In the genomic region with DNA sequence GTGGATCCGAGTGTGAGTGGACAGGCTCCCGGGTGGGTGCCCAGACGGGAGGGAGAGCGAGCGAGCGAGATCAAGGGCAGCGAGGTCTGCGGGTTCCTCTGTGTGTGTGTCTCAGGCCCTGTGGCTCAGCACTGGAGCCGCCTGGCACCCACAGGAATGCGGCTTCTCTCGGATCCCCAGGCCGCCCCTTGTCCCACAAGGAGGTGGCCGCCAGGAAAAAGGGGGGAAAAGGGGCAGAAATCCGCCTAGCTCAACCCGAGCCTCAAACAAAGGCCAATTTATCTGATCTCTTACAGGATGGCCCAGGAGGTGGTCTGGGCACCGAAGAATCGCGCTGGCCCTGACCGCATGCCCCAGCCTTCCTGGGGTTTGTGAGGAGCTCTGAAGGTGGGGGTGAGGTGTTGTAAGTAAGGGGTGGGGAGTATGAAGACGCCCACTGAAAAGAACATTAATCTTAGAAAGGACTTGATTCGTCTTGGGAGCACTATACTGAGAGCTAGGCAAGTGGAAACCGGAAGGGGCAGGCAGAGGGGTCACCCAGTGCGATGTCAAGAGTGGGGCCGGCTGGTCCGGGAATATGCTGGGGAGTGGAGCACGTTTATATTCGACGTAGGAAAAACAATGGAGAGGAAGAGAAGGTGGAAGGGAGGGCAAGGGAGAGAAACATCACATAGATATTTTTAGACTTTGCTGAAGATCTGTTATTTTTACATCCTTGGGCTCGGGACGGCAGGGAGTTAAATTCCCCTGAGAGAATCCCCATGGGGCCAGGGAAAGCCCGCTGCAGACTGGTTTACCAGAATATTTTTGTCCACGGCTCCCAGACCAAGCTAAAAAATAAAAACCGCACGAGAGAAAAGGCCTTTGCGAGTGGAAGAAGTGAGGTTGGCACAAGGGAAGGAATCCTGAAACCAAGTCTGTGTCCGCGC, we compare ENCODE assay signal across 18 cellular contexts. TPM values are rescaled to one million over a fixed set of nuclear protein-coding genes. Genes with fewer than 3 reads are reported as not detected.
DNase-seq lines count a peak whose midpoint lies in the region; ATAC-seq and TF ChIP-seq lines count a peak whose summit lies in the region.
"Had no signal": no experiment of that assay in that cellular context is flagged by ENCODE, and none has a peak within 500 bp of the region (broad histone marks: within the 10 kb centered on the region; RNA-seq: fewer than 3 reads in every experiment).

No MANE protein-coding gene starts in this region.

- H4K20me1 ChIP-seq in H9 (ENCODE audit: control insufficient read depth, insufficient read depth, insufficient read length) (peaks cover 3% of the 10 kb centered on the region), neural cell (ENCODE audit: insufficient read depth) (no peaks in the 10 kb centered on the region), PC-3 (ENCODE audit: low read length) (no peaks in the 10 kb centered on the region)

- H3K9ac ChIP-seq in H9 (ENCODE audit: extremely low read depth, insufficient read length, low read length): no peak overlapping the region
- H3K9ac ChIP-seq in neural cell (ENCODE audit: low read length): peak overlapping the region; percentile 99
- no peak overlapping the region for H3K9ac ChIP-seq in PC-3 (ENCODE audit: low read length)

- H3K4me3 Mint-ChIP-seq in H9 (peak overlapping the region; percentile 52 to 80), immature natural killer cell (peak overlapping the region in 1 of 5 donors; percentile 17)

- H2BK20ac ChIP-seq in H9 (ENCODE audit: low read depth, low read length, poor library complexity, severe bottlenecking): no peak overlapping the region

- CTCF ChIA-PET in A673 (lab: Charles Lee): interaction anchor here (0.5 kb wide), 1 partner anchor 940 kb away, joined by 5 read pairs; no protein-coding TSS in a partner anchor
- CTCF ChIA-PET in PC-3 (lab: Charles Lee): no interaction called here

- TF ChIP-seq RAD21 in neural cell (conservative IDR thresholded peaks at IDR 0.05): no peak

- H3K9me3 ChIP-seq in A673 (ENCODE audit: low read depth, low read length, poor library complexity, severe bottlenecking) (no peaks in the 10 kb centered on the region), H9 (ENCODE audit: control insufficient read depth, low read depth, low read length) (no peaks in the 10 kb centered on the region), ectodermal cell (ENCODE audit: control insufficient read depth, low read length) (no peaks in the 10 kb centered on the region), neural cell (ENCODE audit: low read length) (no peaks in the 10 kb centered on the region), PC-3 (ENCODE audit: low read length) (no peaks in the 10 kb centered on the region)
- H3K9me3 ChIP-seq: prostate gland, uterus had no signal

- H3K79me2 ChIP-seq in H9 (ENCODE audit: insufficient read depth, low read length) (no peaks in the 10 kb centered on the region), neural cell (replicated peaks; ENCODE audit: insufficient read depth, low read length) (peaks cover 97% of the 10 kb centered on the region), PC-3 (ENCODE audit: low read length) (no peaks in the 10 kb centered on the region)

- ATAC-seq in HG03280 (IDR thresholded peaks at IDR 0.05; ENCODE audit: unreplicated experiment): no peak
- no peak for ATAC-seq in PC-3
- ATAC-seq: GM12878 had no signal

- no peak overlapping the region for H2BK15ac ChIP-seq in H9 (ENCODE audit: low read depth, low read length)

- H3K18ac ChIP-seq in H9 (ENCODE audit: insufficient read length, low read depth, low read length): no peak overlapping the region

- H3K4me1 Mint-ChIP-seq in H9 (peaks cover 32 to 58% of the 10 kb centered on the region in 2 experiments), immature natural killer cell (peaks cover 7 to 13% of the 10 kb centered on the region in 2 donors)

- H3K23me2 ChIP-seq in H9 (ENCODE audit: insufficient read length, low read depth, low read length, poor library complexity, severe bottlenecking): peaks cover 5% of the 10 kb centered on the region

- no peaks in the 10 kb centered on the region for H3K9me2 ChIP-seq in neural cell (ENCODE audit: insufficient read depth, low read length)
- no peaks in the 10 kb centered on the region for H3K9me2 ChIP-seq in PC-3 (replicated peaks; ENCODE audit: low read length)

- H3K23ac ChIP-seq in H9 (ENCODE audit: insufficient read length, low read depth, low read length): no peak overlapping the region

- TF ChIP-seq EP300 in neural cell (conservative IDR thresholded peaks at IDR 0.05; ENCODE audit: poor library complexity, severe bottlenecking): no peak

- POLR2A ChIA-PET in A673 (lab: Charles Lee; ENCODE audit: low non-redundant PET): no interaction called here
- POLR2A ChIA-PET in PC-3 (lab: Charles Lee; ENCODE audit: unreplicated experiment): no interaction called here

- H4K8ac ChIP-seq in H9 (replicated peaks; ENCODE audit: insufficient read length, low read depth, low read length): no peak overlapping the region

- H3K4me3 ChIP-seq in A673 (ENCODE audit: low read depth, low read length, poor library complexity, severe bottlenecking) (peak overlapping the region; percentile 76), ectodermal cell (ENCODE audit: insufficient read depth, low read depth, low read length) (peak overlapping the region; percentile 33), neural cell (ENCODE audit: low read length) (peak overlapping the region; percentile 87), PC-3 (ENCODE audit: low read length) (no peak overlapping the region; the same call in 1 of the 2 replicates)
- H3K4me3 ChIP-seq: GM12878, prostate gland, uterus had no signal

- H2BK5ac ChIP-seq in H9 (ENCODE audit: insufficient read length, low read length): no peak overlapping the region

- no peak overlapping the region for H2BK12ac ChIP-seq in H9 (ENCODE audit: insufficient read length, low read depth, low read length)

- H3F3A ChIP-seq in neural cell (ENCODE audit: insufficient read depth, low read length, poor library complexity, severe bottlenecking): peaks cover 5% of the 10 kb centered on the region
- H3F3A ChIP-seq in PC-3 (ENCODE audit: low read length, unreplicated experiment): no peaks in the 10 kb centered on the region

- H3K36me3 Mint-ChIP-seq in H9 (ENCODE audit: insufficient read depth in 1 of 3, low read depth in 3 of 3) (no peaks in the 10 kb centered on the region; a peak in 1 of 7 replicates), immature natural killer cell (peaks cover 0 to 4% (median 0%) of the 10 kb centered on the region in 3 donors)

- peaks cover 100% of the 10 kb centered on the region for H3K27me3 Mint-ChIP-seq in H9 (ENCODE audit: low read depth)
- peaks cover 35 to 56% (median 41%) of the 10 kb centered on the region in 3 donors for H3K27me3 Mint-ChIP-seq in immature natural killer cell (ENCODE audit: low read depth in 3 of 3)

- H3K36me3 ChIP-seq in A673 (ENCODE audit: insufficient read depth, low read length, poor library complexity, severe bottlenecking) (peaks cover 36% of the 10 kb centered on the region), ectodermal cell (ENCODE audit: control insufficient read depth, insufficient read depth, low read length) (no peaks in the 10 kb centered on the region), neural cell (ENCODE audit: insufficient read depth, low read length) (peaks cover 18% of the 10 kb centered on the region), PC-3 (ENCODE audit: low read depth, low read length) (no peaks in the 10 kb centered on the region)
- H3K36me3 ChIP-seq: prostate gland, uterus had no signal

- H3K14ac ChIP-seq in H9 (ENCODE audit: insufficient read depth, low read length): no peak overlapping the region

- intact Hi-C loops in A673 (cut with micrococcal nuclease; ENCODE audit: unreplicated experiment) (loop anchor here (2.0 kb wide), 1 partner anchor 271 kb away; no protein-coding TSS in a partner anchor), PC-3 (cut with micrococcal nuclease) (no loop called here)

- TF ChIP-seq CTCF in A673 (conservative IDR thresholded peaks at IDR 0.05; ENCODE audit: low read depth, low read length) (no peak), H9 (conservative IDR thresholded peaks at IDR 0.05) (no peak), neural cell (IDR thresholded peaks at IDR 0.05; ENCODE audit: poor library complexity, severe bottlenecking) (no peak), PC-3 (conservative IDR thresholded peaks at IDR 0.05; ENCODE audit: low read depth, low read length) (no peak)

- H4K5ac ChIP-seq in H9 (ENCODE audit: insufficient read length, low read depth, low read length): no peak overlapping the region

- H2AFZ ChIP-seq in H9 (ENCODE audit: low read length) (no peak overlapping the region), neural cell (ENCODE audit: low read depth, low read length) (no peak overlapping the region), PC-3 (ENCODE audit: low read length) (no peak overlapping the region)

- BruUV-seq in A673 (replicated peaks; lab: Mats Ljungman, UMichigan) (no TSS peak), PC-3 (replicated peaks; lab: Mats Ljungman, UMichigan) (no TSS peak)

- peak overlapping the region; percentile 89 for H3K27ac ChIP-seq in A673 (ENCODE audit: low read depth, low read length, poor library complexity, severe bottlenecking)
- no peak overlapping the region for H3K27ac ChIP-seq in H9 (ENCODE audit: insufficient read length, low read depth, low read length)
- no peak overlapping the region for H3K27ac ChIP-seq in ectodermal cell (ENCODE audit: insufficient read depth, low read depth, low read length, poor library complexity, severe bottlenecking)
- H3K27ac ChIP-seq in neural cell (ENCODE audit: low read length): peak overlapping the region; percentile 100
- no peak overlapping the region for H3K27ac ChIP-seq in PC-3 (ENCODE audit: low read length)
- H3K27ac ChIP-seq: prostate gland, uterus had no signal

- H4K91ac ChIP-seq in H9 (ENCODE audit: insufficient read length, low read depth, low read length): no peak overlapping the region

- no peak overlapping the region for H3K56ac ChIP-seq in H9 (ENCODE audit: insufficient read length, low read depth, low read length)

- no peaks in the 10 kb centered on the region for H3K79me1 ChIP-seq in H9 (ENCODE audit: insufficient read depth, low read depth, low read length, poor library complexity, severe bottlenecking)

- no CpG with 5 or more reads among the region's 37 CpGs for WGBS in H9 (ENCODE audit: extremely low coverage, insufficient read length, low lambda C conversion rate)
- 2 to 3% methylated on average over 37 of the region's 37 CpGs for WGBS in ectodermal cell, 2 experiments

- peak; percentile 42 for DNase-seq in A673 (ENCODE audit: low spot score)
- no peak for DNase-seq in H9
- no peak for DNase-seq in iPS-NIHi7 (ENCODE audit: extremely low spot score)
- DNase-seq in immature natural killer cell: no peak
- DNase-seq in PC-3: no peak
- DNase-seq: C1 segment of cervical spinal cord; effector CD8-positive, alpha-beta T cell; IMR-90; uterus had no signal

- no peak overlapping the region for H2BK120ac ChIP-seq in H9 (ENCODE audit: low read depth, low read length, poor library complexity, severe bottlenecking)

- H2AK5ac ChIP-seq in H9 (ENCODE audit: insufficient read length, low read length): no peak overlapping the region

- H3K27ac Mint-ChIP-seq in H9 (peak overlapping the region in 1 of 3 experiments; percentile 9; a peak in 1 of 7 replicates), immature natural killer cell (no peak overlapping the region)
- H3K27ac Mint-ChIP-seq: activated T-helper 2 cell treated with anti-CD3 and anti-CD28 coated beads, Interferon-gamma antibody, Interleukin-2, Interleukin-4, amounts not matched to agents 10 μg/mL and 5 μg/mL and 100 μg/mL, durations not matched to agents 14 hours and 24 hours and 36 hours had no signal

- peaks cover 5 to 19% of the 10 kb centered on the region in 2 experiments for H3K9me3 Mint-ChIP-seq in H9
- peaks cover 0 to 18% (median 3%) of the 10 kb centered on the region in 6 donors for H3K9me3 Mint-ChIP-seq in immature natural killer cell
- H3K9me3 Mint-ChIP-seq: activated T-helper 2 cell treated with anti-CD3 and anti-CD28 coated beads, Interferon-gamma antibody, Interleukin-2, Interleukin-4, amounts not matched to agents 10 μg/mL and 5 μg/mL and 100 μg/mL, durations not matched to agents 14 hours and 24 hours and 36 hours had no signal

- H3K4me2 ChIP-seq in H9 (ENCODE audit: insufficient read depth, insufficient read length, low read length): peak overlapping the region; percentile 19
- H3K4me2 ChIP-seq in neural cell (ENCODE audit: low read length): peak overlapping the region; percentile 85
- H3K4me2 ChIP-seq in PC-3 (ENCODE audit: low read length): no peak overlapping the region

- H3K4ac ChIP-seq in H9 (ENCODE audit: low read depth, low read length): no peak overlapping the region

- no peak overlapping the region for H3T11ph ChIP-seq in H9 (ENCODE audit: low read length)

- H3K27me3 ChIP-seq in A673 (replicated peaks; ENCODE audit: insufficient read depth, low read depth, low read length, poor library complexity): peaks cover 57% of the 10 kb centered on the region
- peaks cover 97% of the 10 kb centered on the region for H3K27me3 ChIP-seq in H9 (ENCODE audit: insufficient read depth, low read length)
- H3K27me3 ChIP-seq in ectodermal cell (ENCODE audit: control insufficient read depth, insufficient read depth, low read length, poor library complexity, severe bottlenecking): peaks cover 100% of the 10 kb centered on the region
- H3K27me3 ChIP-seq in neural cell (ENCODE audit: insufficient read depth, low read depth, low read length): peaks cover 9% of the 10 kb centered on the region
- H3K27me3 ChIP-seq in PC-3 (ENCODE audit: low read length): peaks cover 33% of the 10 kb centered on the region; the same call in 1 of the 2 replicates

- H3K4me1 ChIP-seq in A673 (ENCODE audit: insufficient read depth, low read length, poor library complexity, severe bottlenecking) (peaks cover 49% of the 10 kb centered on the region), H9 (ENCODE audit: insufficient read depth, low read length) (no peaks in the 10 kb centered on the region), ectodermal cell (ENCODE audit: control insufficient read depth, insufficient read depth, low read length) (peaks cover 40% of the 10 kb centered on the region), PC-3 (ENCODE audit: insufficient read depth, low read length) (peaks cover 6% of the 10 kb centered on the region; the same call in 1 of the 2 replicates)

RNA-seq across cellular contexts. Expression of a gene that starts 7.2 kb away (rescaled TPM):
- total RNA-seq in A673 (2021) (69.6 and 82.1 TPM in 2 replicates), H9 (2021) (0.22 TPM in 1 of 2 replicates, not detected in the other), PC-3 (2014; rRNA removed) (0.15 and 0.23 TPM in 2 replicates)
- polyA plus RNA-seq in ectodermal cell (2013, experiment 1 of 4): 0.74 TPM
- polyA plus RNA-seq in ectodermal cell (2013, experiment 2 of 4): 0.75 TPM
- 0.96 TPM for polyA plus RNA-seq in ectodermal cell (2013, experiment 3 of 4)
- polyA plus RNA-seq in ectodermal cell (2013, experiment 4 of 4): 1.1 TPM
- polyA plus RNA-seq in neural cell (40.5 and 44.6 TPM in 2 replicates), immature natural killer cell (not detected)
- polyA minus RNA-seq in neural cell: 61.4 and 76.9 TPM in 2 replicates
- total RNA-seq: activated T-helper 2 cell treated with anti-CD3 and anti-CD28 coated beads, Interferon-gamma antibody, Interleukin-2, Interleukin-4, amounts not matched to agents 10 μg/mL and 5 μg/mL and 100 μg/mL, durations not matched to agents 14 hours and 24 hours and 36 hours; fibroblast of villous mesenchyme; GM12878; IMR-90; NCI-H460; T-helper 1 cell treated with Interleukin-12 subunit alpha and Interleukin-12 subunit beta and Interleukin-4 antibody, amounts not matched to agents 30 ng/mL and 1 ng/mL, for 36 hours had no signal
- polyA plus RNA-seq: GM12878, IMR-90 had no signal

RNA-seq across cellular contexts. Expression of a gene that starts 12.1 kb away (rescaled TPM):
- 17.9 and 19.3 TPM in 2 replicates for total RNA-seq in A673 (2021)
- 0.24 TPM in 1 of 2 replicates, not detected in the other for total RNA-seq in H9 (2021)
- polyA plus RNA-seq in ectodermal cell (2013, experiment 1 of 4): 0.46 TPM
- polyA plus RNA-seq in ectodermal cell (2013, experiment 2 of 4): 0.20 TPM
- 0.48 TPM for polyA plus RNA-seq in ectodermal cell (2013, experiment 3 of 4)
- 0.20 TPM for polyA plus RNA-seq in ectodermal cell (2013, experiment 4 of 4)
- 53.6 and 58.8 TPM in 2 replicates for polyA plus RNA-seq in neural cell
- polyA minus RNA-seq in neural cell: 94.0 and 104 TPM in 2 replicates
- polyA plus RNA-seq in immature natural killer cell: not detected
- not detected in 2 replicates for total RNA-seq in PC-3 (2014; rRNA removed)
- total RNA-seq: activated T-helper 2 cell treated with anti-CD3 and anti-CD28 coated beads, Interferon-gamma antibody, Interleukin-2, Interleukin-4, amounts not matched to agents 10 μg/mL and 5 μg/mL and 100 μg/mL, durations not matched to agents 14 hours and 24 hours and 36 hours; fibroblast of villous mesenchyme; GM12878; IMR-90; T-helper 1 cell treated with Interleukin-12 subunit alpha and Interleukin-12 subunit beta and Interleukin-4 antibody, amounts not matched to agents 30 ng/mL and 1 ng/mL, for 36 hours had no signal
- polyA plus RNA-seq: GM12878, IMR-90 had no signal

Comparison
In these comparisons a context has a peak if more than half of its experiments do, and no peak if none do; other contexts are left out.
1. H3K27ac ChIP-seq: peak in A673 (single experiment) and neural cell (single experiment); none in H9 (single experiment), ectodermal cell (single experiment) and PC-3 (single experiment).
2. RNA of a gene that starts 7.2 kb away (total RNA-seq): 69.6 to 82.1 TPM in A673; 0.22 TPM in H9 and 0.15 to 0.23 TPM in PC-3; every median in the first group is over 10 times any median in the second.
3. RNA of a gene that starts 12.1 kb away (total RNA-seq): 17.9 to 19.3 TPM in A673; 0.24 TPM in H9 and not detected in PC-3; every median in the first group is over 10 times any median in the second.